In genomic region chr1:85344256-85344694, GRCh38 we compare ENCODE assay signal across 8 cellular contexts.
DNase-seq lines count a peak whose midpoint lies in the region; FAIRE-seq and TF ChIP-seq lines count a peak whose summit lies in the region.

No MANE protein-coding gene starts in this region.

- no peaks in the 10 kb centered on the region for H3K27me3 ChIP-seq in bronchial epithelial cell (ENCODE audit: control insufficient read depth, insufficient read depth, low read length)
- H3K27me3 ChIP-seq in mesenchymal stem cell (ENCODE audit: control insufficient read depth in 1 of 2, insufficient read depth in 1 of 2, low read length in 2 of 2): no peaks in the 10 kb centered on the region
- no peaks in the 10 kb centered on the region for H3K27me3 ChIP-seq in vagina

- H3K4ac ChIP-seq in mesenchymal stem cell (ENCODE audit: low read depth in 1 of 2, low read length in 2 of 2): no peak overlapping the region

- H2AFZ ChIP-seq in mesenchymal stem cell (ENCODE audit: low read depth, low read length): no peak overlapping the region

- no peak overlapping the region for H3K4me2 ChIP-seq in mesenchymal stem cell (ENCODE audit: low read length, poor library complexity, severe bottlenecking)

- H3K9ac ChIP-seq in mesenchymal stem cell (ENCODE audit: low read length): peak overlapping the region; percentile 53

- whole genome bisulfite sequencing in mesenchymal stem cell: 6% methylated on average over 3 of the region's 3 CpGs

- TF ChIP-seq CTCF in bronchial epithelial cell (IDR thresholded peaks at IDR 0.05; ENCODE audit: insufficient read depth, low read length, severe bottlenecking) (peak; percentile 70), vagina (IDR thresholded peaks at IDR 0.05) (no peak)

- H3K23ac ChIP-seq in mesenchymal stem cell (ENCODE audit: low read length in 2 of 2): no peak overlapping the region

- no peak overlapping the region for H2BK5ac ChIP-seq in mesenchymal stem cell (ENCODE audit: low read depth, low read length, poor library complexity, severe bottlenecking)

- H2AK5ac ChIP-seq in mesenchymal stem cell (ENCODE audit: low read length, severe bottlenecking): no peak overlapping the region

- no peaks in the 10 kb centered on the region for H3K9me3 ChIP-seq in mesenchymal stem cell (ENCODE audit: control insufficient read depth, low read length)
- H3K9me3 ChIP-seq in vagina: no peaks in the 10 kb centered on the region

- intact Hi-C loops in vagina (cut with DNase I): no loop called here

- no peak overlapping the region for H3K14ac ChIP-seq in mesenchymal stem cell (ENCODE audit: low read length in 2 of 2)

- no peak overlapping the region for H3K18ac ChIP-seq in mesenchymal stem cell (ENCODE audit: low read depth in 1 of 2, low read length in 2 of 2)

- H3K4me3 ChIP-seq in bronchial epithelial cell (ENCODE audit: low read depth, low read length) (no peak overlapping the region), mesenchymal stem cell (ENCODE audit: insufficient read depth in 1 of 2, low read depth in 1 of 2, low read length in 2 of 2) (no peak overlapping the region), vagina (no peak overlapping the region)

- H3K27ac ChIP-seq in mesenchymal stem cell (ENCODE audit: low read length, poor library complexity, severe bottlenecking) (peak overlapping the region; percentile 89), vagina (no peak overlapping the region)

- no peak for FAIRE-seq in bronchial epithelial cell (lab: Jason Lieb, UNC)

- H3K36me3 ChIP-seq in bronchial epithelial cell (ENCODE audit: control insufficient read depth, insufficient read depth, low read length) (no peaks in the 10 kb centered on the region), mesenchymal stem cell (ENCODE audit: control insufficient read depth in 1 of 2, insufficient read depth in 2 of 2, low read depth in 1 of 2, low read length in 2 of 2) (peaks cover 3 to 17% of the 10 kb centered on the region in 2 experiments), vagina (no peaks in the 10 kb centered on the region)

- in situ Hi-C loops in Caki2 (cut with HindIII; ENCODE audit: low pct_unique_long_range_greater_than_20kb, low sequenced_read_pairs): no loop called here

- H2BK120ac ChIP-seq in mesenchymal stem cell (ENCODE audit: low read depth, low read length): no peak overlapping the region

- peak overlapping the region; percentile 83 for H4K91ac ChIP-seq in mesenchymal stem cell (ENCODE audit: low read length)

- TF ChIP-seq POLR2A in vagina (IDR thresholded peaks at IDR 0.05): no peak

- H3K4me1 ChIP-seq in mesenchymal stem cell (ENCODE audit: control insufficient read depth, insufficient read depth, low read depth, low read length) (peaks cover 1% of the 10 kb centered on the region), vagina (peaks cover 12% of the 10 kb centered on the region)

- no peak overlapping the region for H2BK12ac ChIP-seq in mesenchymal stem cell (ENCODE audit: low read length in 2 of 2)

- no peak overlapping the region for H4K8ac ChIP-seq in mesenchymal stem cell (ENCODE audit: low read length)

- DNase-seq in Caki2 (ENCODE audit: low read depth): peak; percentile 43
- DNase-seq in HuH-7.5 (ENCODE audit: low spot score): peak; percentile 49
- DNase-seq in bronchial epithelial cell (ENCODE audit: low read depth): peak; percentile 25
- DNase-seq in mesenchymal stem cell: peak; percentile 52
- no peak for DNase-seq in activated T-cell treated with anti-CD3 and anti-CD28 coated beads for 4 hours
- DNase-seq in vagina (ENCODE audit: extremely low spot score in 2 of 2): no peak
- DNase-seq in NCI-H524 treated with DMSO at 0.1 percent for 48 hours (lab: John Stamatoyannopoulos, UW): no peak
- no peak for DNase-seq in SHP77 treated with DMSO at 0.1 percent for 48 hours (lab: John Stamatoyannopoulos, UW)

- peaks cover 24% of the 10 kb centered on the region for H3K79me1 ChIP-seq in mesenchymal stem cell (replicated peaks; ENCODE audit: low read length, poor library complexity, severe bottlenecking)

- no peak overlapping the region for H2BK15ac ChIP-seq in mesenchymal stem cell (ENCODE audit: low read depth, poor library complexity, severe bottlenecking)

Comparison
In these comparisons a context has a peak if more than half of its experiments do, and no peak if none do; other contexts are left out.
1. DNase-seq: peak in Caki2 (single experiment), HuH-7.5 (single experiment), bronchial epithelial cell (single experiment) and mesenchymal stem cell (single experiment); none in activated T-cell treated with anti-CD3 and anti-CD28 coated beads for 4 hours (single experiment), vagina (0 of 2), NCI-H524 treated with DMSO at 0.1 percent for 48 hours (single experiment) and SHP77 treated with DMSO at 0.1 percent for 48 hours (single experiment).